In genomic region chrX:47218280-47218919, GRCh38 we compare ENCODE assay signal across 1 cellular context.
TF ChIP-seq lines count a peak whose summit lies in the region.

Gene CDK16, plus strand, starts transcription at chrX:47218681. Its CDS starts 4,877 bp downstream, at chrX:47223558.

TF ChIP-seq in GM12878, 131 proteins besides CTCF, POLR2A, EP300 and RAD21 (continued from another document):
- TF ChIP-seq, protein P1, sequence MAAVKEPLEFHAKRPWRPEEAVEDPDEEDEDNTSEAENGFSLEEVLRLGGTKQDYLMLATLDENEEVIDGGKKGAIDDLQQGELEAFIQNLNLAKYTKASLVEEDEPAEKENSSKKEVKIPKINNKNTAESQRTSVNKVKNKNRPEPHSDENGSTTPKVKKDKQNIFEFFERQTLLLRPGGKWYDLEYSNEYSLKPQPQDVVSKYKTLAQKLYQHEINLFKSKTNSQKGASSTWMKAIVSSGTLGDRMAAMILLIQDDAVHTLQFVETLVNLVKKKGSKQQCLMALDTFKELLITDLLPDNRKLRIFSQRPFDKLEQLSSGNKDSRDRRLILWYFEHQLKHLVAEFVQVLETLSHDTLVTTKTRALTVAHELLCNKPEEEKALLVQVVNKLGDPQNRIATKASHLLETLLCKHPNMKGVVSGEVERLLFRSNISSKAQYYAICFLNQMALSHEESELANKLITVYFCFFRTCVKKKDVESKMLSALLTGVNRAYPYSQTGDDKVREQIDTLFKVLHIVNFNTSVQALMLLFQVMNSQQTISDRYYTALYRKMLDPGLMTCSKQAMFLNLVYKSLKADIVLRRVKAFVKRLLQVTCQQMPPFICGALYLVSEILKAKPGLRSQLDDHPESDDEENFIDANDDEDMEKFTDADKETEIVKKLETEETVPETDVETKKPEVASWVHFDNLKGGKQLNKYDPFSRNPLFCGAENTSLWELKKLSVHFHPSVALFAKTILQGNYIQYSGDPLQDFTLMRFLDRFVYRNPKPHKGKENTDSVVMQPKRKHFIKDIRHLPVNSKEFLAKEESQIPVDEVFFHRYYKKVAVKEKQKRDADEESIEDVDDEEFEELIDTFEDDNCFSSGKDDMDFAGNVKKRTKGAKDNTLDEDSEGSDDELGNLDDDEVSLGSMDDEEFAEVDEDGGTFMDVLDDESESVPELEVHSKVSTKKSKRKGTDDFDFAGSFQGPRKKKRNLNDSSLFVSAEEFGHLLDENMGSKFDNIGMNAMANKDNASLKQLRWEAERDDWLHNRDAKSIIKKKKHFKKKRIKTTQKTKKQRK (IDR thresholded peaks at IDR 0.05; ENCODE audit: low read depth, low read length) = no peak
- TF ChIP-seq WRNIP1 (IDR thresholded peaks at IDR 0.05; ENCODE audit: borderline replicate concordance, low read depth, low read length) = peak; percentile 94; the same call in 1 of the 2 replicates
- no peak for TF ChIP-seq ZNF24 (IDR thresholded peaks at IDR 0.05)
- TF ChIP-seq, protein P2, sequence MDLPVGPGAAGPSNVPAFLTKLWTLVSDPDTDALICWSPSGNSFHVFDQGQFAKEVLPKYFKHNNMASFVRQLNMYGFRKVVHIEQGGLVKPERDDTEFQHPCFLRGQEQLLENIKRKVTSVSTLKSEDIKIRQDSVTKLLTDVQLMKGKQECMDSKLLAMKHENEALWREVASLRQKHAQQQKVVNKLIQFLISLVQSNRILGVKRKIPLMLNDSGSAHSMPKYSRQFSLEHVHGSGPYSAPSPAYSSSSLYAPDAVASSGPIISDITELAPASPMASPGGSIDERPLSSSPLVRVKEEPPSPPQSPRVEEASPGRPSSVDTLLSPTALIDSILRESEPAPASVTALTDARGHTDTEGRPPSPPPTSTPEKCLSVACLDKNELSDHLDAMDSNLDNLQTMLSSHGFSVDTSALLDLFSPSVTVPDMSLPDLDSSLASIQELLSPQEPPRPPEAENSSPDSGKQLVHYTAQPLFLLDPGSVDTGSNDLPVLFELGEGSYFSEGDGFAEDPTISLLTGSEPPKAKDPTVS (IDR thresholded peaks at IDR 0.05; ENCODE audit: low read depth, low read length) = no peak
- TF ChIP-seq SRF (IDR thresholded peaks at IDR 0.05; ENCODE audit: low read depth in 2 of 2, low read length in 2 of 2) = no peak
- no peak for TF ChIP-seq PAX8 (IDR thresholded peaks at IDR 0.05)
- TF ChIP-seq, protein P3, sequence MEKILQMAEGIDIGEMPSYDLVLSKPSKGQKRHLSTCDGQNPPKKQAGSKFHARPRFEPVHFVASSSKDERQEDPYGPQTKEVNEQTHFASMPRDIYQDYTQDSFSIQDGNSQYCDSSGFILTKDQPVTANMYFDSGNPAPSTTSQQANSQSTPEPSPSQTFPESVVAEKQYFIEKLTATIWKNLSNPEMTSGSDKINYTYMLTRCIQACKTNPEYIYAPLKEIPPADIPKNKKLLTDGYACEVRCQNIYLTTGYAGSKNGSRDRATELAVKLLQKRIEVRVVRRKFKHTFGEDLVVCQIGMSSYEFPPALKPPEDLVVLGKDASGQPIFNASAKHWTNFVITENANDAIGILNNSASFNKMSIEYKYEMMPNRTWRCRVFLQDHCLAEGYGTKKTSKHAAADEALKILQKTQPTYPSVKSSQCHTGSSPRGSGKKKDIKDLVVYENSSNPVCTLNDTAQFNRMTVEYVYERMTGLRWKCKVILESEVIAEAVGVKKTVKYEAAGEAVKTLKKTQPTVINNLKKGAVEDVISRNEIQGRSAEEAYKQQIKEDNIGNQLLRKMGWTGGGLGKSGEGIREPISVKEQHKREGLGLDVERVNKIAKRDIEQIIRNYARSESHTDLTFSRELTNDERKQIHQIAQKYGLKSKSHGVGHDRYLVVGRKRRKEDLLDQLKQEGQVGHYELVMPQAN (conservative IDR thresholded peaks at IDR 0.05) = 0 out of 2 replicates have a peak, but pooled peaks have one; percentile 85
- no peak for TF ChIP-seq POLR2AphosphoS2 (IDR thresholded peaks at IDR 0.05; ENCODE audit: low read depth, low read length)
- TF ChIP-seq STAT3 (IDR thresholded peaks at IDR 0.05; ENCODE audit: low read depth, low read length) = no peak
- no peak for TF ChIP-seq CUX1 (IDR thresholded peaks at IDR 0.05; ENCODE audit: insufficient replicate concordance, low read depth, low read length)
- TF ChIP-seq RFX5 (IDR thresholded peaks at IDR 0.05; ENCODE audit: low read depth, low read length) = no peak
- 0 out of 2 replicates have a peak, but pooled peaks have one; percentile 9 for TF ChIP-seq SMARCA5 (IDR thresholded peaks at IDR 0.05)
